In the genomic region with DNA sequence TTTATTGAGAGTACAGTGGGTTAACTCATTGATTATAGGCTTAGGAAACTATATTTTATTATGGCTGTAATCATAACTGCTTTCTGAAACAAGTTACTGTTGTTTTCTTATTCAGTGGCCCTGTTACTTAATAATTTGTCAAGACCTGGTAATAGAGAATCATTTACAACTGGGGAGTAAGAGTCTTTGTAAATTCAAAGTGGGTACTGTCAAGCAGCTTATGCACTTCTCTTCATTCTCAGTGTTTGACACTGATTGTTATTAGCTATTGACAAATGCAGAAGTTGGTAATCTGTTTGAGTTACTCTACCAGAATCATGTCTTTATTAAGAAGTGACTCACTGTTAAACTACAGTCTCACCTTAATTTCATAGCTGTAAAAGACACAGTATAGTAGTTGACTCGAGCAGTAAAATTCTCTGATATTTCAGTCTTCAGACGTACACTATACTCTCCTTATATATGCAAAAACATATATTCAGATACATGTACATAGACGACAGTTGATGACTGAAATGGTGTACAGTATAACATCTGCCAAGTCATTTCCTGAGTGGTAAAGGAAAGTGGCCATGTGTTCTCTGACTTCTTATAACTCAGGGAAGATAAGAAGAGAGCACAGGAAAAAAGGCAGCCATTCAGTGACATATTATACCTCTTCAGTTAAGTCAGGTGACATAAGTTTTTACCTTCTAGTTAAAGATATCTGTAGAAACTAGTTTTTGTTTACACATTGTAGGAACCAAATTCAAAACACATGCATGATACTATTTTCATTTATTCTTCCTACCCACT, we compare ENCODE assay signal across 8 cellular contexts. TPM values are rescaled to one million over a fixed set of nuclear protein-coding genes. Genes with fewer than 3 reads are reported as not detected.
DNase-seq lines count a peak whose midpoint lies in the region; ATAC-seq and TF ChIP-seq lines count a peak whose summit lies in the region.

No MANE protein-coding gene starts in this region.

- no peak overlapping the region for H4K8ac ChIP-seq in H9 (replicated peaks; ENCODE audit: insufficient read length, low read depth, low read length)

- H3K9ac ChIP-seq in H9 (ENCODE audit: extremely low read depth, insufficient read length, low read length), result no peak overlapping the region

- H3K18ac ChIP-seq in H9 (ENCODE audit: insufficient read length, low read depth, low read length), result no peak overlapping the region

- H3K4ac ChIP-seq in H9 (ENCODE audit: low read depth, low read length), result no peak overlapping the region

- WGBS in H9 (ENCODE audit: extremely low coverage, insufficient read length, low lambda C conversion rate), result no CpG with 5 or more reads among the region's 3 CpGs

- no peak overlapping the region for H3K27ac ChIP-seq in H9 (ENCODE audit: insufficient read length, low read depth, low read length)

- H3K27me3 Mint-ChIP-seq in activated CD4-positive, alpha-beta T cell treated with anti-CD3 and anti-CD28 coated beads, Interleukin-2, amount 10 ng/mL, durations not matched to agents 24 days and 14 days, result no peaks in the 10 kb centered on the region
- no peaks in the 10 kb centered on the region for H3K27me3 Mint-ChIP-seq in T-helper 2 cell treated with Interferon-gamma antibody and Interleukin-4, amounts not matched to agents 5 μg/mL and 100 μg/mL, for 36 hours (ENCODE audit: low read depth)
- H3K27me3 Mint-ChIP-seq in natural killer cell treated with Interleukin-12 subunit alpha and Interleukin-12 subunit beta and Interleukin-15 and Interleukin-18, amount 100 ng/mL, for 72 hours, result no peaks in the 10 kb centered on the region
- no peaks in the 10 kb centered on the region for H3K27me3 Mint-ChIP-seq in H9 (ENCODE audit: low read depth)

- H3T11ph ChIP-seq in H9 (ENCODE audit: low read length), result no peak overlapping the region

- peak; percentile 69 for ATAC-seq in HG03095 (IDR thresholded peaks at IDR 0.05; ENCODE audit: unreplicated experiment)
- peak; percentile 79 to 98 for ATAC-seq in natural killer cell treated with Interleukin-12 subunit alpha and Interleukin-12 subunit beta and Interleukin-15 and Interleukin-18, amount 100 ng/mL, for 72 hours

- peak; percentile 76 for DNase-seq in activated CD4-positive, alpha-beta T cell treated with anti-CD3 and anti-CD28 coated beads, Interleukin-2, amount 10 ng/mL, durations not matched to agents 24 days and 14 days
- no peak for DNase-seq in activated CD4-positive, alpha-beta T cell treated with anti-CD3 and anti-CD28 coated beads, Interleukin-2, amount 50 U/mL, for 1 hour
- peak; percentile 18 for DNase-seq in T-helper 2 cell treated with Interferon-gamma antibody and Interleukin-4, amounts not matched to agents 5 μg/mL and 100 μg/mL, for 36 hours (ENCODE audit: low spot score)
- DNase-seq in natural killer cell treated with Interleukin-12 subunit alpha and Interleukin-12 subunit beta and Interleukin-15 and Interleukin-18, amount 100 ng/mL, for 72 hours (ENCODE audit: low spot score), result no peak
- DNase-seq in mucosa of gallbladder (ENCODE audit: low spot score), result no peak
- no peak for DNase-seq in H9
- no peak for DNase-seq in NCI-H82 (lab: John Stamatoyannopoulos, UW)

- no peak overlapping the region for H2BK15ac ChIP-seq in H9 (ENCODE audit: low read depth, low read length)

- no peak overlapping the region for H3K56ac ChIP-seq in H9 (ENCODE audit: insufficient read length, low read depth, low read length)

- no peaks in the 10 kb centered on the region for H3K9me3 ChIP-seq in H9 (ENCODE audit: control insufficient read depth, low read depth, low read length)

- no peaks in the 10 kb centered on the region for H4K20me1 ChIP-seq in H9 (ENCODE audit: control insufficient read depth, insufficient read depth, insufficient read length)

- no peaks in the 10 kb centered on the region for H3K23me2 ChIP-seq in H9 (ENCODE audit: insufficient read length, low read depth, low read length, poor library complexity, severe bottlenecking)

- no peak overlapping the region for H2BK20ac ChIP-seq in H9 (ENCODE audit: low read depth, low read length, poor library complexity, severe bottlenecking)

- no peak overlapping the region for H3K23ac ChIP-seq in H9 (ENCODE audit: insufficient read length, low read depth, low read length)

- no peak overlapping the region for H4K91ac ChIP-seq in H9 (ENCODE audit: insufficient read length, low read depth, low read length)

- H2BK12ac ChIP-seq in H9 (ENCODE audit: insufficient read length, low read depth, low read length), result no peak overlapping the region

- H2AK5ac ChIP-seq in H9 (ENCODE audit: insufficient read length, low read length), result no peak overlapping the region

- H3K4me2 ChIP-seq in H9 (ENCODE audit: insufficient read depth, insufficient read length, low read length), result no peak overlapping the region

- peaks cover 33% of the 10 kb centered on the region for H3K4me1 Mint-ChIP-seq in activated CD4-positive, alpha-beta T cell treated with anti-CD3 and anti-CD28 coated beads, Interleukin-2, amount 10 ng/mL, durations not matched to agents 24 days and 14 days
- peaks cover 32% of the 10 kb centered on the region for H3K4me1 Mint-ChIP-seq in T-helper 2 cell treated with Interferon-gamma antibody and Interleukin-4, amounts not matched to agents 5 μg/mL and 100 μg/mL, for 36 hours (ENCODE audit: low read depth)
- H3K4me1 Mint-ChIP-seq in natural killer cell treated with Interleukin-12 subunit alpha and Interleukin-12 subunit beta and Interleukin-15 and Interleukin-18, amount 100 ng/mL, for 72 hours (ENCODE audit: low read depth in 2 of 2), result peaks cover 18 to 22% of the 10 kb centered on the region in 2 donors
- H3K4me1 Mint-ChIP-seq in H9, result no peaks in the 10 kb centered on the region

- peak overlapping the region; percentile 68 for H3K4me3 Mint-ChIP-seq in activated CD4-positive, alpha-beta T cell treated with anti-CD3 and anti-CD28 coated beads, Interleukin-2, amount 10 ng/mL, durations not matched to agents 24 days and 14 days
- peak overlapping the region; percentile 56 for H3K4me3 Mint-ChIP-seq in T-helper 2 cell treated with Interferon-gamma antibody and Interleukin-4, amounts not matched to agents 5 μg/mL and 100 μg/mL, for 36 hours
- H3K4me3 Mint-ChIP-seq in natural killer cell treated with Interleukin-12 subunit alpha and Interleukin-12 subunit beta and Interleukin-15 and Interleukin-18, amount 100 ng/mL, for 72 hours, result peak overlapping the region; percentile 59
- H3K4me3 Mint-ChIP-seq in H9, result no peak overlapping the region

- no peak overlapping the region for H2BK5ac ChIP-seq in H9 (ENCODE audit: insufficient read length, low read length)

- no peak for TF ChIP-seq CTCF in H9 (conservative IDR thresholded peaks at IDR 0.05)

- H3K27ac Mint-ChIP-seq in activated CD4-positive, alpha-beta T cell treated with anti-CD3 and anti-CD28 coated beads, Interleukin-2, amount 10 ng/mL, durations not matched to agents 24 days and 14 days, result peak overlapping the region; percentile 86
- H3K27ac Mint-ChIP-seq in T-helper 2 cell treated with Interferon-gamma antibody and Interleukin-4, amounts not matched to agents 5 μg/mL and 100 μg/mL, for 36 hours, result peak overlapping the region; percentile 88
- H3K27ac Mint-ChIP-seq in natural killer cell treated with Interleukin-12 subunit alpha and Interleukin-12 subunit beta and Interleukin-15 and Interleukin-18, amount 100 ng/mL, for 72 hours, result peak overlapping the region; percentile 72 to 83
- H3K27ac Mint-ChIP-seq in H9, result peak overlapping the region in 1 of 3 experiments; percentile 20; a peak in 1 of 7 replicates

- peaks cover 35% of the 10 kb centered on the region for H3K36me3 Mint-ChIP-seq in activated CD4-positive, alpha-beta T cell treated with anti-CD3 and anti-CD28 coated beads, Interleukin-2, amount 10 ng/mL, durations not matched to agents 24 days and 14 days (ENCODE audit: low read depth)
- peaks cover 45% of the 10 kb centered on the region for H3K36me3 Mint-ChIP-seq in T-helper 2 cell treated with Interferon-gamma antibody and Interleukin-4, amounts not matched to agents 5 μg/mL and 100 μg/mL, for 36 hours (ENCODE audit: low read depth)
- H3K36me3 Mint-ChIP-seq in natural killer cell treated with Interleukin-12 subunit alpha and Interleukin-12 subunit beta and Interleukin-15 and Interleukin-18, amount 100 ng/mL, for 72 hours, result peaks cover 6% of the 10 kb centered on the region
- H3K36me3 Mint-ChIP-seq in H9 (ENCODE audit: insufficient read depth in 1 of 3, low read depth in 3 of 3), result peaks cover 0 to 5% (median 4%) of the 10 kb centered on the region in 3 experiments; a peak in 2 of 7 replicates

- H3K79me2 ChIP-seq in H9 (ENCODE audit: insufficient read depth, low read length), result no peaks in the 10 kb centered on the region

- no peaks in the 10 kb centered on the region for H3K4me1 ChIP-seq in H9 (ENCODE audit: insufficient read depth, low read length)

- H3K79me1 ChIP-seq in H9 (ENCODE audit: insufficient read depth, low read depth, low read length, poor library complexity, severe bottlenecking), result no peaks in the 10 kb centered on the region

- H3K9me3 Mint-ChIP-seq in activated CD4-positive, alpha-beta T cell treated with anti-CD3 and anti-CD28 coated beads, Interleukin-2, amount 10 ng/mL, durations not matched to agents 24 days and 14 days, result peaks cover 7% of the 10 kb centered on the region
- no peaks in the 10 kb centered on the region for H3K9me3 Mint-ChIP-seq in T-helper 2 cell treated with Interferon-gamma antibody and Interleukin-4, amounts not matched to agents 5 μg/mL and 100 μg/mL, for 36 hours
- H3K9me3 Mint-ChIP-seq in natural killer cell treated with Interleukin-12 subunit alpha and Interleukin-12 subunit beta and Interleukin-15 and Interleukin-18, amount 100 ng/mL, for 72 hours, result no peaks in the 10 kb centered on the region
- H3K9me3 Mint-ChIP-seq in H9, result no peaks in the 10 kb centered on the region

- intact Hi-C loops in activated CD4-positive, alpha-beta T cell treated with anti-CD3 and anti-CD28 coated beads, Interleukin-2, amount 10 ng/mL, durations not matched to agents 24 days and 14 days (cut with micrococcal nuclease), result loop anchor here (2.0 to 5.0 kb wide), 3 partner anchors 15 to 729 kb away; a partner anchor contains a TSS

- no peak overlapping the region for H2BK120ac ChIP-seq in H9 (ENCODE audit: low read depth, low read length, poor library complexity, severe bottlenecking)

- no peak overlapping the region for H2AFZ ChIP-seq in H9 (ENCODE audit: low read length)

- H3K14ac ChIP-seq in H9 (ENCODE audit: insufficient read depth, low read length), result no peak overlapping the region

- no peak overlapping the region for H4K5ac ChIP-seq in H9 (ENCODE audit: insufficient read length, low read depth, low read length)

- no peaks in the 10 kb centered on the region for H3K27me3 ChIP-seq in H9 (ENCODE audit: insufficient read depth, low read length)

RNA-seq across cellular contexts. Expression of a gene that starts 36.0 kb away (rescaled TPM):
- total RNA-seq in activated CD4-positive, alpha-beta T cell treated with anti-CD3 and anti-CD28 coated beads, Interleukin-2, amount 10 ng/mL, durations not matched to agents 24 days and 14 days, result 40.8 and 46.8 TPM in 2 replicates
- 10 to 100 TPM; 21.3 to 43.2 TPM for total RNA-seq in natural killer cell treated with Interleukin-12 subunit alpha and Interleukin-12 subunit beta and Interleukin-15 and Interleukin-18, amount 100 ng/mL, for 72 hours
- total RNA-seq in mucosa of gallbladder (10.4 TPM), H9 (2021) (25.5 and 26.0 TPM in 2 replicates)

Comparison
In these comparisons a context has a peak if more than half of its experiments do, and no peak if none do; other contexts are left out.
1. DNase-seq: peak in activated CD4-positive, alpha-beta T cell treated with anti-CD3 and anti-CD28 coated beads, Interleukin-2, amount 10 ng/mL, durations not matched to agents 24 days and 14 days (single experiment) and T-helper 2 cell treated with Interferon-gamma antibody and Interleukin-4, amounts not matched to agents 5 μg/mL and 100 μg/mL, for 36 hours (single experiment); none in activated CD4-positive, alpha-beta T cell treated with anti-CD3 and anti-CD28 coated beads, Interleukin-2, amount 50 U/mL, for 1 hour (single experiment), natural killer cell treated with Interleukin-12 subunit alpha and Interleukin-12 subunit beta and Interleukin-15 and Interleukin-18, amount 100 ng/mL, for 72 hours (single experiment), mucosa of gallbladder (single experiment), H9 (single experiment) and NCI-H82 (single experiment).
2. H3K4me3 Mint-ChIP-seq: peak in activated CD4-positive, alpha-beta T cell treated with anti-CD3 and anti-CD28 coated beads, Interleukin-2, amount 10 ng/mL, durations not matched to agents 24 days and 14 days (single experiment), T-helper 2 cell treated with Interferon-gamma antibody and Interleukin-4, amounts not matched to agents 5 μg/mL and 100 μg/mL, for 36 hours (single experiment) and natural killer cell treated with Interleukin-12 subunit alpha and Interleukin-12 subunit beta and Interleukin-15 and Interleukin-18, amount 100 ng/mL, for 72 hours (single experiment); none in H9 (0 of 2).